In genomic region chr2:166338831-166339339, GRCh38 we compare ENCODE assay signal across 31 cellular contexts. TPM values are rescaled to one million over a fixed set of nuclear protein-coding genes. Genes with fewer than 3 reads are reported as not detected.
"Had no signal": no experiment of that assay in that cellular context is flagged by ENCODE, and none has a peak within 500 bp of the region (broad histone marks: within the 10 kb centered on the region; RNA-seq: fewer than 3 reads in every experiment).

No MANE protein-coding gene starts in this region.

- DNase-seq: activated CD4-positive, alpha-beta memory T cell treated with anti-CD3 and anti-CD28 coated beads, Interleukin-2, amount 10 ng/mL, durations not matched to agents 7 days and 5 days; activated CD4-positive, alpha-beta T cell treated with anti-CD3 and anti-CD28 coated beads for 1 hour; activated CD4-positive, alpha-beta T cell treated with anti-CD3 and anti-CD28 coated beads for 4 hours; activated CD4-positive, alpha-beta T cell treated with anti-CD3 and anti-CD28 coated beads, Interleukin-2, amount 10 ng/mL, durations not matched to agents 7 days and 5 days; activated CD4-positive, alpha-beta T cell treated with anti-CD3 and anti-CD28 coated beads, Interleukin-2, amount 50 U/mL, for 4 hours; activated CD8-positive, alpha-beta memory T cell treated with anti-CD3 and anti-CD28 coated beads, Interleukin-2, amount 50 U/mL, for 48 hours; activated effector memory CD4-positive, alpha-beta T cell treated with Interleukin-2 at 50 U/mL for 16 hours; activated gamma-delta T cell treated with Interleukin-2 at 50 U/mL for 16 hours; activated naive CD4-positive, alpha-beta T cell treated with anti-CD3 and anti-CD28 coated beads, Interleukin-2, amount 50 U/mL, for 16 hours; activated naive CD4-positive, alpha-beta T cell treated with Interleukin-2 at 50 U/mL for 16 hours; activated T-cell treated with anti-CD3 and anti-CD28 coated beads for 4 hours; activated T-cell treated with anti-CD3 and anti-CD28 coated beads, Interleukin-2, amount 50 U/mL, for 24 hours; amniotic stem cell; anterior cingulate cortex; brain microvascular endothelial cell; caudate nucleus; cortex of kidney; dermis blood vessel endothelial cell; effector CD4-positive, alpha-beta T cell; effector memory CD8-positive, alpha-beta T cell; esophagus squamous epithelium; foreskin melanocyte; heart right ventricle had no signal

- H3K4me2 ChIP-seq: hepatocyte had no signal

- H3K36me3 ChIP-seq: brain microvascular endothelial cell, esophagus squamous epithelium, gastroesophageal sphincter, heart right ventricle had no signal

- H3K4me3 ChIP-seq: esophagus squamous epithelium, gastroesophageal sphincter, heart right ventricle, hepatocyte had no signal

- H3K4me1 ChIP-seq: esophagus squamous epithelium, gastroesophageal sphincter, heart right ventricle had no signal

- ATAC-seq: activated T-helper 17 cell treated with anti-CD3 and anti-CD28 coated beads, Interleukin-2, amount 50 U/mL, for 72 hours; effector memory CD8-positive, alpha-beta T cell; gastroesophageal sphincter; heart right ventricle; WTC11 had no signal

- H3K27me3 ChIP-seq: brain microvascular endothelial cell, esophagus squamous epithelium, gastroesophageal sphincter, heart right ventricle, hepatocyte had no signal

- H3K9me3 ChIP-seq: esophagus squamous epithelium, gastroesophageal sphincter, heart right ventricle had no signal

- H3K27ac ChIP-seq: brain microvascular endothelial cell, epithelial cell of prostate, esophagus squamous epithelium, gastroesophageal sphincter, heart right ventricle, hepatocyte, VCaP had no signal

- FAIRE-seq: astrocyte, colon had no signal

RNA-seq across cellular contexts. Expression of gene SCN9A, which starts 36.9 kb away (rescaled TPM):
- total RNA-seq: activated T-helper 17 cell treated with anti-CD3 and anti-CD28 coated beads, Interleukin-2, amount 50 U/mL, for 72 hours had no signal
